13 cellular contexts compared by ENCODE assay signal in genomic region chr4:139956436-139957107, GRCh38.
DNase-seq lines count a peak whose midpoint lies in the region.
"Had no signal": no experiment of that assay in that cellular context is flagged by ENCODE, and none has a peak within 500 bp of the region (broad histone marks: within the 10 kb centered on the region; RNA-seq: fewer than 3 reads in every experiment).

No MANE protein-coding gene starts in this region.

- no peak overlapping the region for H3K14ac ChIP-seq in neuronal stem cell (ENCODE audit: low read length)

- no peak overlapping the region for H2AK5ac ChIP-seq in neuronal stem cell (ENCODE audit: low read depth, low read length)

- H2BK12ac ChIP-seq in neuronal stem cell (ENCODE audit: low read length) = no peak overlapping the region

- DNase-seq in AG08395 (ENCODE audit: low spot score) (peak; percentile 10), head of caudate nucleus (peak in 31 of 42 donors; percentile 10 to 80 (median 42)), neuronal stem cell (ENCODE audit: low spot score) (no peak), NCI-H146 (lab: John Stamatoyannopoulos, UW) (no peak), SJCRH30 (no peak)
- no peak for DNase-seq in activated CD4-positive, CD25-positive, alpha-beta regulatory T cell treated with anti-CD3 and anti-CD28 coated beads, Interleukin-2, amount 50 U/mL, for 72 hours
- no peak for DNase-seq in NK-92 treated with Interleukin-12 subunit alpha and Interleukin-12 subunit beta, amount 100 ng/mL, for 24 hours (lab: John Stamatoyannopoulos, UW)
- DNase-seq: activated naive CD4-positive, alpha-beta T cell treated with anti-CD3 and anti-CD28 coated beads, Interleukin-2, amount 10 ng/mL, durations not matched to agents 7 days and 5 days; cortex of kidney; DMS 273 treated with DMSO at 0.1 percent for 48 hours; NCI-H526 had no signal

- peak overlapping the region; percentile 33 for H2AFZ ChIP-seq in neuronal stem cell (ENCODE audit: low read length)

- H2BK15ac ChIP-seq in neuronal stem cell (ENCODE audit: low read length) = no peak overlapping the region

- no peaks in the 10 kb centered on the region for H3K36me3 ChIP-seq in neuronal stem cell (replicated peaks in 1 of 2; ENCODE audit: control insufficient read depth in 2 of 2, insufficient read depth in 2 of 2, low read length in 2 of 2)
- H3K36me3 ChIP-seq in SJCRH30 = no peaks in the 10 kb centered on the region

- no CpG with 5 or more reads among the region's 7 CpGs for WGBS in neuronal stem cell (ENCODE audit: extremely low coverage in 2 of 2, insufficient read length in 2 of 2, insufficient replicate concordance in 1 of 2), 2 donors

- H3K27me3 ChIP-seq in neuronal stem cell (ENCODE audit: control insufficient read depth in 3 of 3, insufficient read depth in 3 of 3, low read depth in 1 of 3, low read length in 3 of 3) = no peaks in the 10 kb centered on the region
- no peaks in the 10 kb centered on the region for H3K27me3 ChIP-seq in SJCRH30

- H2BK120ac ChIP-seq in neuronal stem cell (ENCODE audit: low read depth, low read length) = no peak overlapping the region

- no peaks in the 10 kb centered on the region for H3K79me1 ChIP-seq in neuronal stem cell (ENCODE audit: low read depth, low read length)

- H3K4ac ChIP-seq in neuronal stem cell (ENCODE audit: low read length) = no peak overlapping the region

- H3K9me3 ChIP-seq in neuronal stem cell (replicated peaks in 1 of 2; ENCODE audit: control insufficient read depth in 2 of 2, insufficient read depth in 1 of 2, low read depth in 1 of 2, low read length in 2 of 2) (no peaks in the 10 kb centered on the region), SJCRH30 (replicated peaks) (no peaks in the 10 kb centered on the region)

- no peak overlapping the region for H2BK5ac ChIP-seq in neuronal stem cell (ENCODE audit: low read length)

- peaks cover 9 to 12% of the 10 kb centered on the region in 2 donors for H3K4me1 ChIP-seq in neuronal stem cell (ENCODE audit: control insufficient read depth in 2 of 2, insufficient read depth in 1 of 2, low read depth in 1 of 2, low read length in 2 of 2)
- H3K4me1 ChIP-seq in SJCRH30 = no peaks in the 10 kb centered on the region

- no peak overlapping the region for H3K9ac ChIP-seq in neuronal stem cell (ENCODE audit: low read depth, low read length, poor library complexity)

- no peak overlapping the region for H3K23ac ChIP-seq in neuronal stem cell (ENCODE audit: low read depth, low read length, poor library complexity)

- H3K4me3 ChIP-seq in neuronal stem cell (ENCODE audit: low read length in 2 of 2) (peak overlapping the region in 1 of 2 donors; percentile 14), SJCRH30 (no peak overlapping the region)
- H3K4me3 ChIP-seq: K562 had no signal

- H4K91ac ChIP-seq in neuronal stem cell (ENCODE audit: low read depth, low read length, poor library complexity) = no peak overlapping the region

- no peak overlapping the region for H3K4me2 ChIP-seq in neuronal stem cell (ENCODE audit: insufficient read depth, low read length, poor library complexity, severe bottlenecking)

- no peak overlapping the region for H4K8ac ChIP-seq in neuronal stem cell (ENCODE audit: low read depth, low read length)

- H3K18ac ChIP-seq in neuronal stem cell (ENCODE audit: low read length) = no peak overlapping the region

- intact Hi-C loops in head of caudate nucleus (cut with DNase I) = no loop called here

- peak overlapping the region; percentile 30 for H3K27ac ChIP-seq in angular gyrus (ENCODE audit: low read depth, low read length)
- H3K27ac ChIP-seq in neuronal stem cell (replicated peaks; ENCODE audit: low read length) = peak overlapping the region; percentile 45
- no peak overlapping the region for H3K27ac ChIP-seq in SJCRH30

Comparison
In these comparisons a context has a peak if more than half of its experiments do, and no peak if none do; other contexts are left out.
1. DNase-seq: peak in AG08395 (single experiment) and head of caudate nucleus (31 of 42); none in neuronal stem cell (single experiment), NCI-H146 (single experiment), SJCRH30 (0 of 2), activated CD4-positive, CD25-positive, alpha-beta regulatory T cell treated with anti-CD3 and anti-CD28 coated beads, Interleukin-2, amount 50 U/mL, for 72 hours (single experiment) and NK-92 treated with Interleukin-12 subunit alpha and Interleukin-12 subunit beta, amount 100 ng/mL, for 24 hours (single experiment).